ENCODE assay signal across 25 cellular contexts in genomic region chr6:67986694-67987232, GRCh38.
"Had no signal": no experiment of that assay in that cellular context is flagged by ENCODE, and none has a peak within 500 bp of the region (broad histone marks: within the 10 kb centered on the region; RNA-seq: fewer than 3 reads in every experiment).

No MANE protein-coding gene starts in this region.

- FAIRE-seq: astrocyte, TTC549 had no signal

- H3K4me1 Mint-ChIP-seq: activated CD4-positive, alpha-beta T cell treated with anti-CD3 and anti-CD28 coated beads, Interleukin-2, amount 10 ng/mL, durations not matched to agents 24 days and 14 days; activated naive CD8-positive, alpha-beta T cell treated with anti-CD3 and anti-CD28 coated beads for 36 hours; activated T-helper 17 cell treated with anti-CD3 and anti-CD28 coated beads, Interleukin-2, amount 50 U/mL, for 72 hours had no signal

- H3K27me3 Mint-ChIP-seq: activated CD4-positive, alpha-beta T cell treated with anti-CD3 and anti-CD28 coated beads, Interleukin-2, amount 10 ng/mL, durations not matched to agents 24 days and 14 days; activated CD8-positive, alpha-beta T cell treated with anti-CD3 and anti-CD28 coated beads for 36 hours; activated naive CD8-positive, alpha-beta T cell treated with anti-CD3 and anti-CD28 coated beads for 36 hours; activated T-helper 17 cell treated with anti-CD3 and anti-CD28 coated beads, Interleukin-2, amount 50 U/mL, for 72 hours had no signal

- H3K4me1 ChIP-seq: body of pancreas, breast epithelium had no signal

- H3K9me3 Mint-ChIP-seq: activated CD4-positive, alpha-beta T cell treated with anti-CD3 and anti-CD28 coated beads, Interleukin-2, amount 10 ng/mL, durations not matched to agents 24 days and 14 days; activated naive CD8-positive, alpha-beta T cell treated with anti-CD3 and anti-CD28 coated beads for 36 hours had no signal

- DNase-seq: activated CD4-positive, alpha-beta T cell treated with anti-CD3 and anti-CD28 coated beads, Interleukin-2, amount 10 ng/mL, durations not matched to agents 24 days and 14 days; activated CD4-positive, alpha-beta T cell treated with anti-CD3 and anti-CD28 coated beads, Interleukin-2, amount 50 U/mL, for 4 hours; activated CD8-positive, alpha-beta T cell treated with anti-CD3 and anti-CD28 coated beads for 36 hours; activated effector memory CD4-positive, alpha-beta T cell treated with anti-CD3 and anti-CD28 coated beads, Interleukin-2, amount 50 U/mL, for 16 hours; activated naive CD4-positive, alpha-beta T cell; activated naive CD4-positive, alpha-beta T cell treated with anti-CD3 and anti-CD28 coated beads, Interleukin-2, amount 50 U/mL, for 16 hours; activated naive CD8-positive, alpha-beta T cell treated with anti-CD3 and anti-CD28 coated beads for 36 hours; activated T-cell treated with anti-CD3 and anti-CD28 coated beads, Interleukin-2, amount 50 U/mL, for 1 hour; activated T-cell treated with anti-CD3 and anti-CD28 coated beads, Interleukin-2, amount 50 U/mL, for 72 hours; amygdala; body of pancreas; NCI-H1105; NCI-H1417 treated with DMSO at 0.1 percent for 48 hours; NCI-H187 treated with DMSO at 0.1 percent for 48 hours; NCI-H345; NCI-H524 treated with DMSO at 0.1 percent for 48 hours; NK-92 treated with Interleukin-12 subunit alpha and Interleukin-12 subunit beta, amount 100 ng/mL, for 24 hours; Right ventricle myocardium superior; SJCRH30; T1000 had no signal

- H3K4me3 ChIP-seq: body of pancreas, breast epithelium, SJCRH30, SK-N-MC had no signal

- H3K36me3 Mint-ChIP-seq: activated naive CD8-positive, alpha-beta T cell treated with anti-CD3 and anti-CD28 coated beads for 36 hours had no signal

- H3K4me3 Mint-ChIP-seq: activated CD4-positive, alpha-beta T cell treated with anti-CD3 and anti-CD28 coated beads, Interleukin-2, amount 10 ng/mL, durations not matched to agents 24 days and 14 days; activated CD8-positive, alpha-beta T cell treated with anti-CD3 and anti-CD28 coated beads for 36 hours; activated naive CD8-positive, alpha-beta T cell treated with anti-CD3 and anti-CD28 coated beads for 36 hours; activated T-cell treated with anti-CD3 and anti-CD28 coated beads, Interleukin-2, amount 50 U/mL, for 72 hours; activated T-helper 17 cell treated with anti-CD3 and anti-CD28 coated beads, Interleukin-2, amount 50 U/mL, for 72 hours had no signal

- H3K27ac Mint-ChIP-seq: activated CD4-positive, alpha-beta T cell treated with anti-CD3 and anti-CD28 coated beads, Interleukin-2, amount 10 ng/mL, durations not matched to agents 24 days and 14 days; activated CD8-positive, alpha-beta T cell treated with anti-CD3 and anti-CD28 coated beads for 36 hours; activated naive CD8-positive, alpha-beta T cell treated with anti-CD3 and anti-CD28 coated beads for 36 hours; activated T-cell treated with anti-CD3 and anti-CD28 coated beads, Interleukin-2, amount 50 U/mL, for 72 hours; activated T-helper 17 cell treated with anti-CD3 and anti-CD28 coated beads, Interleukin-2, amount 50 U/mL, for 72 hours had no signal

- H3K36me3 ChIP-seq: breast epithelium, SJCRH30 had no signal

- H3K27ac ChIP-seq: body of pancreas, breast epithelium, SJCRH30, SK-N-MC had no signal

- ATAC-seq: activated CD8-positive, alpha-beta T cell treated with anti-CD3 and anti-CD28 coated beads for 36 hours; activated T-cell treated with anti-CD3 and anti-CD28 coated beads, Interleukin-2, amount 50 U/mL, for 72 hours; activated T-helper 17 cell treated with anti-CD3 and anti-CD28 coated beads, Interleukin-2, amount 50 U/mL, for 72 hours; body of pancreas had no signal

- H3K9me3 ChIP-seq: body of pancreas, breast epithelium, SJCRH30 had no signal

- H3K27me3 ChIP-seq: body of pancreas, breast epithelium, SJCRH30 had no signal
